8 cellular contexts compared by ENCODE assay signal in the genomic region with DNA sequence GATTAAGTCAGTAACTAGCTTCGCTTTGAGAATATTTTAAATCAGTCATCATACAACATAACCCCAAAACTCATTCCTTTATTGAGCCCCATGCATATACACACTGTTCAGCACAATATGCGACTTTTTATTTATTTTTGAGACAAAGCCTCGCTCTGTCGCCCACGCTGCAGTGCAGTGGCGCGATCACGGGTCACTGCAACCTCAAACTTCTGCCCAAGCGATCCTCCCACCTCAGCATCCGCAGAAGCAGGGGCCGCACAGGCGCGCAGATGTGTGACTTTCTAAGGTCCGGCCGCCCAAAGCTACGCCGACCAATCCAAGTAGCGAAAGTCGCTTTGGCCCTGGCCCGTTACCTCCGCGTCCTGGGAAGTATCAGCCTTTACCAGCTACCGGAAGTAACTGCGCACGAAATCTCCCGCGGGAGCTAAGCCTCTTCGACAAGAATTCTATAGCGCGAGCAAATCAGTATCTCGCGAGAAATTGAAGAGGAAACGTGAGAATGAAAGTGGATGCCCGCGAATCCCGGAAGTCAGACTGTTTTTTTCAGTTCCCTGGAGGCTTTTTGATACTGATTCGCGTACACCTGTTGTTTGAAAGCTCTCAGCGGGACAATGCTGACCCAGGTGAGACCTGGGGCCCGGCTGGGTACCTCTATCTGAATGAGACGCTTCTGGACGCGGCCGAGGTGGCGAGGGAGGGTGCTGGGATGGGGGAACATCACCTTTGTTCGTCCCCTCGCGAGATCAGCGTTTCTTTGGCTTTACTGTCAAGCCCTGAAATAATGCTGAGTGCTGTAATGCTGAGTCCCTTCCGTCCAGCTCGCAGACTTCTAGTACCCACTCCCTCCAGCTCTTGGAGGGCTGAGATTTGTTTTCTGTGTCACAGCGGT. TPM values are rescaled to one million over a fixed set of nuclear protein-coding genes. Genes with fewer than 3 reads are reported as not detected.
DNase-seq lines count a peak whose midpoint lies in the region; ATAC-seq and TF ChIP-seq lines count a peak whose summit lies in the region.

A gene (minus strand): TSS at position 404 of the 892 bp plus-strand sequence. CDS start 1,405 bp downstream, outside the sequence.
A gene (plus strand): TSS at position 549 of the 892 bp plus-strand sequence. CDS start 66 bp downstream, at position 615.

- peak within 1 kb of the TSS; percentile 99 for H3K27ac Mint-ChIP-seq in activated T-helper 17 cell treated with anti-CD3 and anti-CD28 coated beads, Interleukin-2, amount 50 U/mL, for 72 hours
- H3K27ac Mint-ChIP-seq in naive thymus-derived CD4-positive, alpha-beta T cell = peak within 1 kb of the TSS; percentile 98 to 100 (median 100)
- peak within 1 kb of the TSS; percentile 100 for H3K27ac Mint-ChIP-seq in stimulated activated memory B cell treated with anti-CD40 and anti-IgM and Interleukin-4, amounts not matched to agents 10 μg/mL and 1 μg/mL and 100 μg/mL, for 72 hours

- H3K27me3 Mint-ChIP-seq in activated T-helper 17 cell treated with anti-CD3 and anti-CD28 coated beads, Interleukin-2, amount 50 U/mL, for 72 hours = no peaks in the 10 kb centered on the region
- H3K27me3 Mint-ChIP-seq in naive thymus-derived CD4-positive, alpha-beta T cell = no peaks in the 10 kb centered on the region
- H3K27me3 Mint-ChIP-seq in stimulated activated memory B cell treated with anti-CD40 and anti-IgM and Interleukin-4, amounts not matched to agents 10 μg/mL and 1 μg/mL and 100 μg/mL, for 72 hours = no peaks in the 10 kb centered on the region

- CTCF ChIA-PET in naive thymus-derived CD4-positive, alpha-beta T cell (lab: Charles Lee) = interaction anchor here (0.6 to 1.0 kb wide), 2 partner anchors 26 to 60 kb away, joined by 5 read pairs; no protein-coding TSS in a partner anchor

- intact Hi-C loops in naive thymus-derived CD4-positive, alpha-beta T cell (cut with micrococcal nuclease) = loop anchor here (1.0 to 10.0 kb wide), 4 partner anchors 18 to 218 kb away; a partner anchor contains a TSS

- DNase-seq in EL = peak; percentile 99
- peak; percentile 97 for DNase-seq in H4 (ENCODE audit: low spot score)
- DNase-seq in LNCaP clone FGC (ENCODE audit: low read depth) = peak; percentile 97
- peak; percentile 97 for DNase-seq in RPMI8226
- peak; percentile 97 for DNase-seq in fibroblast of mammary gland (ENCODE audit: low read depth)
- peak; percentile 70 to 94 (median 90) for DNase-seq in naive thymus-derived CD4-positive, alpha-beta T cell

- ATAC-seq in activated T-helper 17 cell treated with anti-CD3 and anti-CD28 coated beads, Interleukin-2, amount 50 U/mL, for 72 hours (replicated peaks) = peak; percentile 85
- ATAC-seq in naive thymus-derived CD4-positive, alpha-beta T cell = peak; percentile 90
- ATAC-seq in stimulated activated memory B cell treated with anti-CD40 and anti-IgM and Interleukin-4, amounts not matched to agents 10 μg/mL and 1 μg/mL and 100 μg/mL, for 72 hours = peak; percentile 97

- peaks cover 27% of the 10 kb centered on the region for H3K4me1 Mint-ChIP-seq in activated T-helper 17 cell treated with anti-CD3 and anti-CD28 coated beads, Interleukin-2, amount 50 U/mL, for 72 hours
- peaks cover 30 to 73% (median 59%) of the 10 kb centered on the region in 7 donors for H3K4me1 Mint-ChIP-seq in naive thymus-derived CD4-positive, alpha-beta T cell
- peaks cover 37% of the 10 kb centered on the region for H3K4me1 Mint-ChIP-seq in stimulated activated memory B cell treated with anti-CD40 and anti-IgM and Interleukin-4, amounts not matched to agents 10 μg/mL and 1 μg/mL and 100 μg/mL, for 72 hours

- H3K27ac ChIP-seq in naive thymus-derived CD4-positive, alpha-beta T cell (ENCODE audit: low read depth, low read length) = peak within 1 kb of the TSS; percentile 94

- TF ChIP-seq CTCF in LNCaP clone FGC (IDR thresholded peaks at IDR 0.05; ENCODE audit: control insufficient read depth, extremely low read depth, insufficient read depth) (0 out of 2 replicates have a peak, but pooled peaks have one; percentile 4), fibroblast of mammary gland (conservative IDR thresholded peaks at IDR 0.05; ENCODE audit: control insufficient read depth, insufficient read depth, low read depth, low read length) (no peak)

- H3K36me3 Mint-ChIP-seq in activated T-helper 17 cell treated with anti-CD3 and anti-CD28 coated beads, Interleukin-2, amount 50 U/mL, for 72 hours (ENCODE audit: low read depth) = peaks cover 75% of the 10 kb centered on the region
- H3K36me3 Mint-ChIP-seq in naive thymus-derived CD4-positive, alpha-beta T cell = peaks cover 16 to 43% (median 33%) of the 10 kb centered on the region in 5 donors
- H3K36me3 Mint-ChIP-seq in stimulated activated memory B cell treated with anti-CD40 and anti-IgM and Interleukin-4, amounts not matched to agents 10 μg/mL and 1 μg/mL and 100 μg/mL, for 72 hours = peaks cover 28% of the 10 kb centered on the region

- no peaks in the 10 kb centered on the region for H3K9me3 Mint-ChIP-seq in activated T-helper 17 cell treated with anti-CD3 and anti-CD28 coated beads, Interleukin-2, amount 50 U/mL, for 72 hours
- peaks cover 0 to 5% (median 0%) of the 10 kb centered on the region in 11 donors for H3K9me3 Mint-ChIP-seq in naive thymus-derived CD4-positive, alpha-beta T cell
- no peaks in the 10 kb centered on the region for H3K9me3 Mint-ChIP-seq in stimulated activated memory B cell treated with anti-CD40 and anti-IgM and Interleukin-4, amounts not matched to agents 10 μg/mL and 1 μg/mL and 100 μg/mL, for 72 hours

- no peaks in the 10 kb centered on the region for H3K9me3 ChIP-seq in naive thymus-derived CD4-positive, alpha-beta T cell (ENCODE audit: control insufficient read depth in 2 of 3, low read length in 3 of 3)

- POLR2A ChIA-PET in naive thymus-derived CD4-positive, alpha-beta T cell (lab: Charles Lee) = interaction anchor here (0.6 to 2.4 kb wide), 18 partner anchors 9 to 89 kb away, joined by 3 to 10 read pairs (median 4); a partner anchor contains a TSS

- no peaks in the 10 kb centered on the region for H3K27me3 ChIP-seq in naive thymus-derived CD4-positive, alpha-beta T cell (ENCODE audit: control insufficient read depth in 2 of 2, insufficient read depth in 2 of 2, low read length in 2 of 2)

- H3K36me3 ChIP-seq in naive thymus-derived CD4-positive, alpha-beta T cell (ENCODE audit: control insufficient read depth in 2 of 3, insufficient read depth in 3 of 3, low read length in 3 of 3) = peaks cover 0 to 25% (median 0%) of the 10 kb centered on the region in 3 experiments

- H3K4me3 Mint-ChIP-seq in activated T-helper 17 cell treated with anti-CD3 and anti-CD28 coated beads, Interleukin-2, amount 50 U/mL, for 72 hours = peak within 1 kb of the TSS; percentile 98
- H3K4me3 Mint-ChIP-seq in naive thymus-derived CD4-positive, alpha-beta T cell = peak within 1 kb of the TSS; percentile 93 to 100 (median 98)
- H3K4me3 Mint-ChIP-seq in stimulated activated memory B cell treated with anti-CD40 and anti-IgM and Interleukin-4, amounts not matched to agents 10 μg/mL and 1 μg/mL and 100 μg/mL, for 72 hours = peak within 1 kb of the TSS; percentile 99

- H3K4me3 ChIP-seq in LNCaP clone FGC (ENCODE audit: low read depth, low read length) (peak within 1 kb of the TSS; percentile 80), fibroblast of mammary gland (ENCODE audit: control insufficient read depth, low read depth, low read length) (peak within 1 kb of the TSS; percentile 78)
- peak within 1 kb of the TSS; percentile 71 for H3K4me3 ChIP-seq in naive thymus-derived CD4-positive, alpha-beta T cell (ENCODE audit: low read length)

- H3K4me1 ChIP-seq in naive thymus-derived CD4-positive, alpha-beta T cell (ENCODE audit: control insufficient read depth in 2 of 2, insufficient read depth in 2 of 2, low read length in 2 of 2) = peaks cover 18 to 20% of the 10 kb centered on the region in 2 donors

RNA-seq across cellular contexts. Expression of the first gene that starts in this region (rescaled TPM):
- total RNA-seq in H4 (2014; rRNA removed; shearing (Covaris generic)) = 3.9 and 5.8 TPM in 2 replicates
- total RNA-seq in activated T-helper 17 cell treated with anti-CD3 and anti-CD28 coated beads, Interleukin-2, amount 50 U/mL, for 72 hours = 1 to 10 TPM; 7.9 to 9.4 TPM
- 10 to 100 TPM in 2 of 5 experiments, 1 to 10 TPM in 3; 1.5 to 17.9 (median 9.0) TPM for total RNA-seq in naive thymus-derived CD4-positive, alpha-beta T cell
- polyA plus RNA-seq in naive thymus-derived CD4-positive, alpha-beta T cell = 1 to 10 TPM; 3.0 to 5.2 TPM

RNA-seq across cellular contexts. Expression of the second gene that starts in this region (rescaled TPM):
- total RNA-seq in H4 (2014; rRNA removed; shearing (Covaris generic)) = 6.7 and 13.3 TPM in 2 replicates
- 10 to 100 TPM; 17.8 to 25.8 TPM for total RNA-seq in activated T-helper 17 cell treated with anti-CD3 and anti-CD28 coated beads, Interleukin-2, amount 50 U/mL, for 72 hours
- 10 to 100 TPM; 19.9 to 24.0 (median 20.5) TPM for total RNA-seq in naive thymus-derived CD4-positive, alpha-beta T cell
- 10 to 100 TPM in 1 of 2 donors, 1 to 10 TPM in 1; 7.3 to 13.0 TPM for polyA plus RNA-seq in naive thymus-derived CD4-positive, alpha-beta T cell

Comparison
In these comparisons a context has a peak if more than half of its experiments do, and no peak if none do; other contexts are left out.
1. Peak in every context shown above with its lines: DNase-seq, ATAC-seq, H3K4me3 ChIP-seq and H3K27ac ChIP-seq.